15 cellular contexts compared by ENCODE assay signal in genomic region chr19:34067861-34068271, GRCh38.
A peak's percentile ranks its signal among the peaks of the same experiment; 100 is the strongest.
DNase-seq lines count a peak whose midpoint lies in the region; ATAC-seq and TF ChIP-seq lines count a peak whose summit lies in the region.
"Had no signal": no experiment of that assay in that cellular context is flagged by ENCODE, and none has a peak within 500 bp of the region (broad histone marks: within the 10 kb centered on the region; RNA-seq: fewer than 3 reads in every experiment).

No MANE protein-coding gene starts in this region.

- H3K23ac ChIP-seq in mesendoderm (ENCODE audit: low read length), result peak overlapping the region; percentile 68

- no peak overlapping the region for H2BK5ac ChIP-seq in mesendoderm (ENCODE audit: low read length)

- ATAC-seq in activated CD4-positive, CD25-positive, alpha-beta regulatory T cell treated with anti-CD3 and anti-CD28 coated beads, Interleukin-2, amount 50 U/mL, for 24 hours, result no peak
- ATAC-seq in heart right ventricle (no peak), right lobe of liver (no peak)

- peaks cover 19% of the 10 kb centered on the region for H3K27me3 Mint-ChIP-seq in HFFc6 (ENCODE audit: insufficient read depth)

- H2BK120ac ChIP-seq in mesendoderm (ENCODE audit: low read depth, low read length), result no peak overlapping the region

- WGBS in mesendoderm (ENCODE audit: extremely low coverage, insufficient coverage, low lambda C conversion rate), result no CpG with 5 or more reads among the region's 7 CpGs
- 81 to 82% methylated on average over 7 of the region's 7 CpGs for WGBS in heart right ventricle, 2 donors
- WGBS in right lobe of liver (ENCODE audit: insufficient coverage, low coverage, low lambda C conversion rate, missing lambda C conversion rate), result 71% methylated on average over 7 of the region's 7 CpGs

- H3K9me3 Mint-ChIP-seq in HFFc6, result no peaks in the 10 kb centered on the region
- H3K9me3 Mint-ChIP-seq: activated CD4-positive, alpha-beta T cell treated with anti-CD3 and anti-CD28 coated beads, Interleukin-2, amount 10 ng/mL, durations not matched to agents 24 days and 14 days had no signal

- no peak overlapping the region for H4K5ac ChIP-seq in mesendoderm (ENCODE audit: low read length)

- peak overlapping the region; percentile 68 for H3K4me3 Mint-ChIP-seq in HFFc6
- H3K4me3 Mint-ChIP-seq: activated CD4-positive, alpha-beta T cell treated with anti-CD3 and anti-CD28 coated beads, Interleukin-2, amount 10 ng/mL, durations not matched to agents 24 days and 14 days had no signal

- H3K27ac Mint-ChIP-seq in HFFc6, result peak overlapping the region; percentile 27; the same call in 1 of the 2 replicates
- H3K27ac Mint-ChIP-seq: activated CD4-positive, alpha-beta T cell treated with anti-CD3 and anti-CD28 coated beads, Interleukin-2, amount 10 ng/mL, durations not matched to agents 24 days and 14 days had no signal

- H3K27ac ChIP-seq in SJSA1 (peak overlapping the region; percentile 21; the same call in 1 of the 2 replicates), mesendoderm (ENCODE audit: low read depth, low read length) (no peak overlapping the region), heart right ventricle (no peak overlapping the region), right lobe of liver (no peak overlapping the region)
- H3K27ac ChIP-seq: thyroid gland had no signal

- no peak overlapping the region for H3K9ac ChIP-seq in mesendoderm (ENCODE audit: low read length)

- H3K4me1 ChIP-seq in SJSA1 (replicated peaks), result peaks cover 8% of the 10 kb centered on the region
- no peaks in the 10 kb centered on the region for H3K4me1 ChIP-seq in mesendoderm (ENCODE audit: control insufficient read depth, low read depth, low read length)
- no peaks in the 10 kb centered on the region for H3K4me1 ChIP-seq in heart right ventricle
- H3K4me1 ChIP-seq in right lobe of liver, result no peaks in the 10 kb centered on the region
- H3K4me1 ChIP-seq: thyroid gland had no signal

- no peak for TF ChIP-seq POLR2A in right lobe of liver (IDR thresholded peaks at IDR 0.05)

- TF ChIP-seq CTCF in HFFc6 (IDR thresholded peaks at IDR 0.05) (no peak), heart right ventricle (IDR thresholded peaks at IDR 0.05) (no peak), right lobe of liver (IDR thresholded peaks at IDR 0.05) (no peak)

- H3K4me3 ChIP-seq in SJSA1, result no peak overlapping the region
- H3K4me3 ChIP-seq in mesendoderm (ENCODE audit: low read length), result no peak overlapping the region
- H3K4me3 ChIP-seq in heart right ventricle, result no peak overlapping the region
- no peak overlapping the region for H3K4me3 ChIP-seq in right lobe of liver
- H3K4me3 ChIP-seq: thyroid gland had no signal

- DNase-seq in AG08396 (ENCODE audit: low spot score) (peak; percentile 58), HFFc6 (peak; percentile 22), SJSA1 (ENCODE audit: low read depth in 1 of 2, low spot score in 2 of 2) (peak in 1 of 2 experiments; percentile 18), mesendoderm (no peak), heart right ventricle (no peak), foreskin melanocyte (no peak), right lobe of liver (no peak)
- DNase-seq: activated CD4-positive, alpha-beta T cell treated with anti-CD3 and anti-CD28 coated beads, Interleukin-2, amount 10 ng/mL, durations not matched to agents 24 days and 14 days; activated naive CD4-positive, alpha-beta T cell treated with Interleukin-2 at 50 U/mL for 16 hours; cerebellar nuclear complex; effector CD8-positive, alpha-beta T cell; hippocampal formation; NCI-H1436 treated with DMSO at 0.1 percent for 48 hours; thyroid gland had no signal

- H2BK15ac ChIP-seq in mesendoderm (replicated peaks; ENCODE audit: low read depth), result no peak overlapping the region

- no peak overlapping the region for H3K56ac ChIP-seq in mesendoderm (ENCODE audit: low read length)

- no peak overlapping the region for H2AK5ac ChIP-seq in mesendoderm (ENCODE audit: low read length)

- no peaks in the 10 kb centered on the region for H3K36me3 ChIP-seq in SJSA1
- H3K36me3 ChIP-seq in mesendoderm (ENCODE audit: control insufficient read depth, insufficient read depth, low read length), result no peaks in the 10 kb centered on the region
- H3K36me3 ChIP-seq in heart right ventricle, result no peaks in the 10 kb centered on the region
- H3K36me3 ChIP-seq in right lobe of liver, result no peaks in the 10 kb centered on the region
- H3K36me3 ChIP-seq: thyroid gland had no signal

- peaks cover 27% of the 10 kb centered on the region for H3K4me1 Mint-ChIP-seq in HFFc6 (ENCODE audit: low read depth)
- H3K4me1 Mint-ChIP-seq: activated CD4-positive, alpha-beta T cell treated with anti-CD3 and anti-CD28 coated beads, Interleukin-2, amount 10 ng/mL, durations not matched to agents 24 days and 14 days had no signal

- no peak overlapping the region for H3K4ac ChIP-seq in mesendoderm (ENCODE audit: low read depth, low read length)

- intact Hi-C loops in heart right ventricle (cut with DNase I) (no loop called here), right lobe of liver (cut with DNase I) (no loop called here)

- no peaks in the 10 kb centered on the region for H3K79me1 ChIP-seq in mesendoderm (ENCODE audit: low read length)

- H3K4me2 ChIP-seq in mesendoderm (ENCODE audit: low read length), result no peak overlapping the region

- H3K9me3 ChIP-seq in SJSA1 (replicated peaks), result no peaks in the 10 kb centered on the region
- no peaks in the 10 kb centered on the region for H3K9me3 ChIP-seq in heart right ventricle
- no peaks in the 10 kb centered on the region for H3K9me3 ChIP-seq in right lobe of liver
- H3K9me3 ChIP-seq: thyroid gland had no signal

- H3K27me3 ChIP-seq in SJSA1 (replicated peaks), result no peaks in the 10 kb centered on the region
- H3K27me3 ChIP-seq in mesendoderm (ENCODE audit: insufficient read depth, low read length, poor library complexity), result no peaks in the 10 kb centered on the region
- peaks cover 0 to 66% (median 46%) of the 10 kb centered on the region in 7 donors for H3K27me3 ChIP-seq in heart right ventricle
- no peaks in the 10 kb centered on the region for H3K27me3 ChIP-seq in right lobe of liver
- H3K27me3 ChIP-seq: thyroid gland had no signal

- no peak overlapping the region for H3K18ac ChIP-seq in mesendoderm (ENCODE audit: low read length)

- H3K79me2 ChIP-seq in mesendoderm (ENCODE audit: control insufficient read depth, insufficient read depth, low read length), result no peaks in the 10 kb centered on the region

- no peaks in the 10 kb centered on the region for H3K36me3 Mint-ChIP-seq in HFFc6 (ENCODE audit: low read depth)

- no peak overlapping the region for H4K8ac ChIP-seq in mesendoderm (ENCODE audit: low read depth, low read length)

Comparison
In these comparisons a context has a peak if more than half of its experiments do, and no peak if none do; other contexts are left out.
1. DNase-seq: peak in AG08396 (single experiment) and HFFc6 (single experiment); none in mesendoderm (single experiment), heart right ventricle (0 of 2), foreskin melanocyte (single experiment) and right lobe of liver (0 of 3).